ENCODE assay signal across 8 cellular contexts in the genomic region with DNA sequence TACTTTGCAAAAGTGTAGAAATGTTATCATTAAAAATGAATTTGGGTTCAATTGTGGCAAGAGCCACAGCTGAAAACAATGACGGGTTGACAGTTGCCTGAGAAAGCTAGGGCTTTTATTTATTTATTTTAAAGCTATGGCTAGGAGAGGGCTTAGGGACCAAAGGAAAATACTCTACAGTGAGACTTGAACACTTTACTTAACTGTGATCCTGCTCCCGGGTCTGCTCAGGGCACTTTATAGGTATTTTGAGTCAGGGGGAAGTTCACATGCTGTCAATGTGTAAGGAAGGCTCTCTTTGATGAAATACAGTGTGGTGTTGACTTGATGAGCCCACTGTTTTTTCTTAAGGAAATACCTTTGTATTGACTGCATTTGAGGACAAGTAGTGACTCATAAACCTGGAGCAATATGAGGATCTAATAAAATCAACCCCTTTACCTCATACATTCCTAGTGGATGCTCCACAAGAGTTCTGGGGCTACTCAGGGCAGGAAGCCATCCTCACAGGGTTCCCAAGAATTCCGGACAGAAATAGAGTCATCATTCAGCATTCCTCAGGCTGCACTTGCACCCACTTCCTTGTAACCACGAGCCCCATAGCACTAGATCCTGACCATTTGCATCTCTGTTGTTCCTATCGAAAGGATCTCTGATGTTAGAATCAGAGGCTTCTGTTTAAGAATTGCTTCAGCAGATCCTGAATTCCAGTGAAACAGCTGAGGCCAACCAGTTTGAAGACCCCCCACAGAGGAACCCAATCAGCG.
DNase-seq lines count a peak whose midpoint lies in the region; ATAC-seq, FAIRE-seq and TF ChIP-seq lines count a peak whose summit lies in the region.
"Not testable (repeated sequence)": the region's sequence is repeated elsewhere in the genome, so short reads cannot be mapped to it uniquely, and the experiment has no call there.

No MANE protein-coding gene starts in this region.

- H3K4me2 ChIP-seq in GM23248 (ENCODE audit: unreplicated experiment): peak overlapping the region; percentile 54

- H3K27me3 ChIP-seq in GM23248 (replicated peaks; ENCODE audit: insufficient read depth); foreskin keratinocyte; pancreas: not testable (repeated sequence)

- not testable (repeated sequence) for H3K9ac ChIP-seq in GM23248

- peak; percentile 92 for ATAC-seq in foreskin keratinocyte
- not testable (repeated sequence) for ATAC-seq in pancreas

- not testable (repeated sequence) for H2AFZ ChIP-seq in GM23248

- not testable (repeated sequence) for H3K4me1 ChIP-seq in GM23248 (ENCODE audit: insufficient read depth); pancreas
- peaks cover 18% of the 10 kb centered on the region for H3K4me1 ChIP-seq in foreskin keratinocyte

- intact Hi-C loops in pancreas (cut with DNase I): not testable (repeated sequence)

- H4K20me1 ChIP-seq in GM23248 (ENCODE audit: insufficient read depth): not testable (repeated sequence)

- H3K4me3 ChIP-seq in GM23248; choroid plexus epithelial cell (ENCODE audit: low read depth, low read length); pancreas: not testable (repeated sequence)

- 14% methylated on average over 6 of the region's 6 CpGs for WGBS in GM23248 (ENCODE audit: low coverage in 1 of 2, low lambda C conversion rate in 2 of 2, missing lambda C conversion rate in 2 of 2), 2 experiments
- WGBS in pancreas, 2 donors: 83 to 92% methylated on average over 6 of the region's 6 CpGs

- in situ Hi-C loops in GM23248 (cut with MboI): loop anchor here (25.0 kb wide), 1 partner anchor 749 kb away; a partner anchor contains a TSS

- H3K79me2 ChIP-seq in GM23248 (ENCODE audit: insufficient read depth): not testable (repeated sequence)

- TF ChIP-seq CTCF in choroid plexus epithelial cell (conservative IDR thresholded peaks at IDR 0.05; ENCODE audit: low read depth, low read length); foreskin keratinocyte (conservative IDR thresholded peaks at IDR 0.05); pancreas (IDR thresholded peaks at IDR 0.05): not testable (repeated sequence)

- H3F3A ChIP-seq in GM23248 (ENCODE audit: insufficient read depth): not testable (repeated sequence)

- H3K27ac ChIP-seq in GM23248: peak overlapping the region; percentile 46
- peak overlapping the region; percentile 74 for H3K27ac ChIP-seq in foreskin keratinocyte
- H3K27ac ChIP-seq in pancreas: not testable (repeated sequence)

- not testable (repeated sequence) for H3K9me2 ChIP-seq in GM23248 (ENCODE audit: insufficient read depth)

- DNase-seq in A172 (ENCODE audit: low spot score) (peak; percentile 62), EL (peak; percentile 82), GM23248 (peak; percentile 30), M059J (ENCODE audit: low read depth) (peak; percentile 83), T1000 (lab: John Stamatoyannopoulos, UW) (peak; percentile 10), choroid plexus epithelial cell (ENCODE audit: low read depth) (peak; percentile 12), foreskin keratinocyte (peak; percentile 33 to 61)
- DNase-seq in pancreas: not testable (repeated sequence)

- H3K36me3 ChIP-seq in GM23248 (ENCODE audit: low read depth); pancreas: not testable (repeated sequence)

- peak; percentile 59 for FAIRE-seq in pancreas (lab: Jason Lieb, UNC)

- H3K9me3 ChIP-seq in GM23248 (ENCODE audit: low read depth); pancreas: not testable (repeated sequence)
